In the genomic region with DNA sequence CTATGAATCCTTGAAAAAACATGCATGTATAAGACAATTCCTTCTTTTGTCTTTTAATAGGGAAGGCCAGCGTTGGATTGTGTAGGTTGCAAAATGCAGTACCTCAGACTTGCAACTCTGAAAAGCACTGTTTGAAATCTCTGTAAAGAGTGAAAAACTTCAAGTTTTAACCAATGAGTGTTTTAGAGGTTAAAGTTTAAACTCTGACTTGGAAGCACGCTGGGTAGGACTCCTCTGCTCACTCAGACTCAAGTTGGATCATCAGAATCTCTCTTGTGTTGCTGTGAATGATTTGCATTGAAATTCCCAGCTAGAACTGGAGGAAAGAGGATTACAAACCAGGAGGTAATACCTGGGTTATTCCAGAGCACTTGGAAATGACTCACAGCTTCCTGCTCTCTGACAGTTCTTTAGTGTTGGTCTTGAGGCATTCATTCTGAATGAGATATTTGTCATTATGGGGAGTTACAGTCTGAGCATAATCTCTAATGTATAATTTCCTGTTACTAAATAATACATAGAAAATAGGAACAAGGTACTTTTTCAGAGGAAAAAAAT, we compare ENCODE assay signal across 1 cellular context.
TF ChIP-seq lines count a peak whose summit lies in the region.

No MANE protein-coding gene starts in this region.

TF ChIP-seq in HepG2, 621 proteins besides CTCF, POLR2A, EP300 and RAD21 (continued from another document):
- TF ChIP-seq, protein P1, sequence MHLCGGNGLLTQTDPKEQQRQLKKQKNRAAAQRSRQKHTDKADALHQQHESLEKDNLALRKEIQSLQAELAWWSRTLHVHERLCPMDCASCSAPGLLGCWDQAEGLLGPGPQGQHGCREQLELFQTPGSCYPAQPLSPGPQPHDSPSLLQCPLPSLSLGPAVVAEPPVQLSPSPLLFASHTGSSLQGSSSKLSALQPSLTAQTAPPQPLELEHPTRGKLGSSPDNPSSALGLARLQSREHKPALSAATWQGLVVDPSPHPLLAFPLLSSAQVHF (CRISPR knock-in tag; IDR thresholded peaks at IDR 0.05): no peak
- TF ChIP-seq ETV5 (CRISPR knock-in tag; IDR thresholded peaks at IDR 0.05; ENCODE audit: borderline replicate concordance): 0 out of 2 replicates have a peak, but pooled peaks have one; percentile 16
